In the genomic region with DNA sequence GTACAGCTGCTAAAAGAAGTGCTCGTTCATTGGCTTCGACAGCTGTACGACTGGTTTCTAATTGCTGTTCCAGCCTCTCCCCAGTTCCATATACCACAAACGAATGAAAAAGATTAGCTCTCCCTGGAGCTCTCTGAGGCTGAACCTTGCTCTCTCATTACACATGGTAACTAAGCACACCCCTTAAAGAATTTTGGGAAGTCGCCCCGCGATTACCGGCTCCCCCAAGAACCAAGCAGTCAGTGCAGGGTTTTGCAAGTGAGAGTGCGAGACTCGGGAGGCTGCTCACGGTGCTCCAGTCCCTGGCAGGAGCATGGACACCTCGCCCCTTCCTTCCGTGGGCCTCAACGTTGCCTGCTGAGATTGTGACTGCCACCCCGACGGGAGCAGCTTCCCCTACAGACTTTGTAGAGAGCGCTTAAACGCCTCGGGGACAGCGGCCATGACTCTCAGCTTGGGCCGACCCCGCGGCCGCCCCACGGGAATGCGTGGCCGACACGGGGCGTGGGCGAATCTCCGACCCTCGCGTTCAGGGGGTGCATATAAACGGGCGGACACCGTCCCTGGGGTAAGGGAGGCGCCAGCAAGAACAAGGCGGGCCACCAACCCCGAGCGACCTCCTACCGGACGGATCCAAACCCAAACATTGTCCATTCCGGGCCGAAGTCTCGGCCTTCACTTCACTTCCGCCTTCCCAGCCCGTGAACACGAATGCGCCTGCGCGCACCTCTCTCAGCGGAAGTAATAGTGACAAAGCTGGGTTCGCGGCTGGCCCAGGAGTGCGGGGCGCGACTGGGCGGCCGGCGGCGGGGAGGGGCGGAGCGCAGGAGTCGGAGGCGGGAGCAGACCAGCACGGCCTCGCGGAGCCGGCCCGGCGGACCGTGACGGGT, we compare ENCODE assay signal across 8 cellular contexts. TPM values are rescaled to one million over a fixed set of nuclear protein-coding genes. Genes with fewer than 3 reads are reported as not detected.
A peak's percentile ranks its signal among the peaks of the same experiment; 100 is the strongest.
DNase-seq lines count a peak whose midpoint lies in the region; ATAC-seq lines count a peak whose summit lies in the region.

A gene with protein sequence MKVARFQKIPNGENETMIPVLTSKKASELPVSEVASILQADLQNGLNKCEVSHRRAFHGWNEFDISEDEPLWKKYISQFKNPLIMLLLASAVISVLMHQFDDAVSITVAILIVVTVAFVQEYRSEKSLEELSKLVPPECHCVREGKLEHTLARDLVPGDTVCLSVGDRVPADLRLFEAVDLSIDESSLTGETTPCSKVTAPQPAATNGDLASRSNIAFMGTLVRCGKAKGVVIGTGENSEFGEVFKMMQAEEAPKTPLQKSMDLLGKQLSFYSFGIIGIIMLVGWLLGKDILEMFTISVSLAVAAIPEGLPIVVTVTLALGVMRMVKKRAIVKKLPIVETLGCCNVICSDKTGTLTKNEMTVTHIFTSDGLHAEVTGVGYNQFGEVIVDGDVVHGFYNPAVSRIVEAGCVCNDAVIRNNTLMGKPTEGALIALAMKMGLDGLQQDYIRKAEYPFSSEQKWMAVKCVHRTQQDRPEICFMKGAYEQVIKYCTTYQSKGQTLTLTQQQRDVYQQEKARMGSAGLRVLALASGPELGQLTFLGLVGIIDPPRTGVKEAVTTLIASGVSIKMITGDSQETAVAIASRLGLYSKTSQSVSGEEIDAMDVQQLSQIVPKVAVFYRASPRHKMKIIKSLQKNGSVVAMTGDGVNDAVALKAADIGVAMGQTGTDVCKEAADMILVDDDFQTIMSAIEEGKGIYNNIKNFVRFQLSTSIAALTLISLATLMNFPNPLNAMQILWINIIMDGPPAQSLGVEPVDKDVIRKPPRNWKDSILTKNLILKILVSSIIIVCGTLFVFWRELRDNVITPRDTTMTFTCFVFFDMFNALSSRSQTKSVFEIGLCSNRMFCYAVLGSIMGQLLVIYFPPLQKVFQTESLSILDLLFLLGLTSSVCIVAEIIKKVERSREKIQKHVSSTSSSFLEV (plus strand): TSS at position 845 of the 890 bp plus-strand sequence. CDS start 686 bp downstream, outside the sequence.

- peak; percentile 77 for ATAC-seq in GM19468 (IDR thresholded peaks at IDR 0.05; ENCODE audit: extremely low read depth, unreplicated experiment)

- peak; percentile 82 for DNase-seq in CMK (ENCODE audit: low read depth)
- DNase-seq in HS-5 (ENCODE audit: low read depth) = peak; percentile 82
- DNase-seq in NK-92 (lab: John Stamatoyannopoulos, UW; ENCODE audit: unreplicated experiment) = peak; percentile 27
- DNase-seq in activated CD8-positive, alpha-beta memory T cell treated with anti-CD3 and anti-CD28 coated beads for 24 hours = peak; percentile 95
- DNase-seq in effector CD8-positive, alpha-beta T cell (lab: John Stamatoyannopoulos, UW) = peak; percentile 86
- peak; percentile 95 to 97 for DNase-seq in lung microvascular endothelial cell (ENCODE audit: low read depth in 2 of 2)
- DNase-seq in stimulated activated CD4-positive, alpha-beta T cell treated with anti-CD3 and anti-CD28 coated beads, TNF-alpha, amount 100 ng/mL, for 48 hours (ENCODE audit: low read depth in 3 of 3) = peak; percentile 78 to 86 (median 83)

RNA-seq across cellular contexts. Expression of the gene that starts here (rescaled TPM):
- total RNA-seq in lung microvascular endothelial cell = 67.6 and 92.1 TPM in 2 replicates

Comparison
In these comparisons a context has a peak if more than half of its experiments do, and no peak if none do; other contexts are left out.
1. Peak in every context shown above with its lines: DNase-seq and ATAC-seq.
2. DNase-seq: peak in every context shown above with its lines; median percentile 96 in lung microvascular endothelial cell; 95 in activated CD8-positive, alpha-beta memory T cell treated with anti-CD3 and anti-CD28 coated beads for 24 hours; 86 in effector CD8-positive, alpha-beta T cell; 83 in stimulated activated CD4-positive, alpha-beta T cell treated with anti-CD3 and anti-CD28 coated beads, TNF-alpha, amount 100 ng/mL, for 48 hours; 82 in CMK; 82 in HS-5; 27 in NK-92.